Comparison of ENCODE assay signal across 13 cellular contexts in genomic region chr5:138275895-138276294, GRCh38. TPM values are rescaled to one million over a fixed set of nuclear protein-coding genes. Genes with fewer than 3 reads are reported as not detected.
DNase-seq lines count a peak whose midpoint lies in the region; ATAC-seq and TF ChIP-seq lines count a peak whose summit lies in the region.
"Had no signal": no experiment of that assay in that cellular context is flagged by ENCODE, and none has a peak within 500 bp of the region (broad histone marks: within the 10 kb centered on the region; RNA-seq: fewer than 3 reads in every experiment).

No MANE protein-coding gene starts in this region.

- H3K9me2 ChIP-seq in PC-3 (replicated peaks; ENCODE audit: low read length) = no peaks in the 10 kb centered on the region

- H3K9me3 ChIP-seq in PC-3 (ENCODE audit: low read length) = no peaks in the 10 kb centered on the region
- H3K9me3 ChIP-seq: BLaER1 treated with 17β-estradiol and CSF1 and Interleukin-3, amounts not matched to agents 10 nM and 100 nM had no signal

- H3K27me3 Mint-ChIP-seq in mesothelial cell of epicardium (ENCODE audit: low read depth) = peaks cover 11% of the 10 kb centered on the region
- peaks cover 46% of the 10 kb centered on the region for H3K27me3 Mint-ChIP-seq in activated naive CD4-positive, alpha-beta T cell treated with anti-CD3 and anti-CD28 coated beads, Interleukin-2, amount 10 ng/mL, durations not matched to agents 7 days and 5 days

- CTCF ChIA-PET in HEK293T (lab: Yijun Ruan, JAX) (interaction anchor here (0.7 to 1.9 kb wide), 8 partner anchors 10 to 118 kb away, joined by 3 to 8 read pairs (median 3); partner anchors contain the start of gene KDM3B), PC-3 (lab: Charles Lee) (no interaction called here)
- CTCF ChIA-PET in activated naive CD4-positive, alpha-beta T cell treated with anti-CD3 and anti-CD28 coated beads, Interleukin-2, amount 10 ng/mL, durations not matched to agents 7 days and 5 days (lab: Charles Lee) = no interaction called here

- peaks cover 20% of the 10 kb centered on the region for H3K4me1 Mint-ChIP-seq in mesothelial cell of epicardium
- peaks cover 7% of the 10 kb centered on the region for H3K4me1 Mint-ChIP-seq in activated naive CD4-positive, alpha-beta T cell treated with anti-CD3 and anti-CD28 coated beads, Interleukin-2, amount 10 ng/mL, durations not matched to agents 7 days and 5 days

- no peaks in the 10 kb centered on the region for H3K27me3 ChIP-seq in PC-3 (ENCODE audit: low read length)

- ATAC-seq in GM18519 (IDR thresholded peaks at IDR 0.05; ENCODE audit: low FRiP score, unreplicated experiment) (no peak), PC-3 (no peak)

- no peak overlapping the region for H3K4me3 ChIP-seq in PC-3 (ENCODE audit: low read length)
- H3K4me3 ChIP-seq: BLaER1 treated with 17β-estradiol and CSF1 and Interleukin-3, amounts not matched to agents 10 nM and 100 nM had no signal

- H3F3A ChIP-seq in PC-3 (ENCODE audit: low read length, unreplicated experiment) = no peaks in the 10 kb centered on the region

- no peak for TF ChIP-seq CTCF in C4-2B (conservative IDR thresholded peaks at IDR 0.05)
- no peak for TF ChIP-seq CTCF in mesothelial cell of epicardium (IDR thresholded peaks at IDR 0.05; ENCODE audit: unreplicated experiment)
- no peak for TF ChIP-seq CTCF in PC-3 (conservative IDR thresholded peaks at IDR 0.05; ENCODE audit: low read depth, low read length)

- no peaks in the 10 kb centered on the region for H3K4me1 ChIP-seq in PC-3 (ENCODE audit: insufficient read depth, low read length)

- POLR2A ChIA-PET in HEK293T (lab: Yijun Ruan, JAX) (interaction anchor here (0.9 to 2.9 kb wide), 3 partner anchors 63 to 97 kb away, joined by 3 to 18 read pairs (median 3); partner anchors contain the start of genes CDC23 and KIF20A), PC-3 (lab: Charles Lee; ENCODE audit: unreplicated experiment) (no interaction called here)

- peak overlapping the region; percentile 8 for H3K4me3 Mint-ChIP-seq in mesothelial cell of epicardium
- no peak overlapping the region for H3K4me3 Mint-ChIP-seq in activated naive CD4-positive, alpha-beta T cell treated with anti-CD3 and anti-CD28 coated beads, Interleukin-2, amount 10 ng/mL, durations not matched to agents 7 days and 5 days
- H3K4me3 Mint-ChIP-seq: CD4-positive, alpha-beta T cell had no signal

- no TSS peak for BruUV-seq in PC-3 (replicated peaks; lab: Mats Ljungman, UMichigan)

- intact Hi-C loops in posterior vena cava (cut with DNase I) (loop anchor here in 1 of 2 donors (10.0 kb wide), 1 partner anchor 51 kb away; no protein-coding TSS in a partner anchor), PC-3 (cut with micrococcal nuclease) (no loop called here)

- no peak for DNase-seq in HEK293T (ENCODE audit: extremely low spot score)
- no peak for DNase-seq in mesothelial cell of epicardium (ENCODE audit: low spot score in 2 of 2, unreplicated experiment in 2 of 2)
- DNase-seq in posterior vena cava (ENCODE audit: low spot score) = peak; percentile 18
- no peak for DNase-seq in PC-3
- DNase-seq in AG08395 (ENCODE audit: low spot score) = no peak
- DNase-seq in activated naive CD4-positive, alpha-beta T cell treated with anti-CD3 and anti-CD28 coated beads, Interleukin-2, amount 10 ng/mL, durations not matched to agents 7 days and 5 days = no peak
- DNase-seq: CD4-positive, alpha-beta T cell; HCEC 1CT had no signal

- no peak overlapping the region for H3K9ac ChIP-seq in PC-3 (ENCODE audit: low read length)
- H3K9ac ChIP-seq: BLaER1 treated with 17β-estradiol and CSF1 and Interleukin-3, amounts not matched to agents 10 nM and 100 nM had no signal

- H3K4me2 ChIP-seq in PC-3 (ENCODE audit: low read length) = no peak overlapping the region
- H3K4me2 ChIP-seq: BLaER1 treated with 17β-estradiol and CSF1 and Interleukin-3, amounts not matched to agents 10 nM and 100 nM had no signal

- no peaks in the 10 kb centered on the region for H3K36me3 ChIP-seq in PC-3 (ENCODE audit: low read depth, low read length)
- H3K36me3 ChIP-seq: BLaER1 treated with 17β-estradiol and CSF1 and Interleukin-3, amounts not matched to agents 10 nM and 100 nM had no signal

- H3K27ac ChIP-seq in C4-2B (peak overlapping the region; percentile 37), PC-3 (ENCODE audit: low read length) (no peak overlapping the region)
- H3K27ac ChIP-seq: BLaER1 treated with 17β-estradiol and CSF1 and Interleukin-3, amounts not matched to agents 10 nM and 100 nM had no signal

- no peaks in the 10 kb centered on the region for H3K79me2 ChIP-seq in PC-3 (ENCODE audit: low read length)

- H3K9me3 Mint-ChIP-seq in mesothelial cell of epicardium = no peaks in the 10 kb centered on the region
- no peaks in the 10 kb centered on the region for H3K9me3 Mint-ChIP-seq in activated naive CD4-positive, alpha-beta T cell treated with anti-CD3 and anti-CD28 coated beads, Interleukin-2, amount 10 ng/mL, durations not matched to agents 7 days and 5 days
- H3K9me3 Mint-ChIP-seq: CD4-positive, alpha-beta T cell had no signal

- H2AFZ ChIP-seq in PC-3 (ENCODE audit: low read length) = no peak overlapping the region

- no peaks in the 10 kb centered on the region for H3K36me3 Mint-ChIP-seq in mesothelial cell of epicardium
- H3K36me3 Mint-ChIP-seq in activated naive CD4-positive, alpha-beta T cell treated with anti-CD3 and anti-CD28 coated beads, Interleukin-2, amount 10 ng/mL, durations not matched to agents 7 days and 5 days = no peaks in the 10 kb centered on the region

- H3K27ac Mint-ChIP-seq in mesothelial cell of epicardium = no peak overlapping the region
- no peak overlapping the region for H3K27ac Mint-ChIP-seq in activated naive CD4-positive, alpha-beta T cell treated with anti-CD3 and anti-CD28 coated beads, Interleukin-2, amount 10 ng/mL, durations not matched to agents 7 days and 5 days
- H3K27ac Mint-ChIP-seq: CD4-positive, alpha-beta T cell had no signal

- no peaks in the 10 kb centered on the region for H4K20me1 ChIP-seq in PC-3 (ENCODE audit: low read length)
- H4K20me1 ChIP-seq: BLaER1 treated with 17β-estradiol and CSF1 and Interleukin-3, amounts not matched to agents 10 nM and 100 nM had no signal

TF ChIP-seq in HEK293T, 16 proteins besides CTCF, POLR2A, EP300 and RAD21:
- TF ChIP-seq L3MBTL2 (conservative IDR thresholded peaks at IDR 0.05) (peak; percentile 37; the same call in 1 of the 2 replicates), ZNF384 (IDR thresholded peaks at IDR 0.05) (no peak)

RNA-seq across cellular contexts. Expression of gene GFRA3, which starts 1.5 kb away (rescaled TPM):
- total RNA-seq in mesothelial cell of epicardium = 0.27 to 0.73 TPM (median 0.43 TPM) in 3 replicates
- total RNA-seq in posterior vena cava = under 1 TPM in 1 of 2 donors, not detected in 1; 0.43 TPM
- total RNA-seq in PC-3 (2014; rRNA removed) = not detected in 2 replicates
- total RNA-seq: CD4-positive, alpha-beta T cell; H4; HT-29 had no signal

RNA-seq across cellular contexts. Expression of gene CDC25C, which starts 55.7 kb away (rescaled TPM):
- 6.7 to 6.8 TPM (median 6.7 TPM) in 3 replicates for total RNA-seq in mesothelial cell of epicardium
- not detected for total RNA-seq in posterior vena cava
- 13.8 and 14.7 TPM in 2 replicates for total RNA-seq in PC-3 (2014; rRNA removed)
- total RNA-seq: CD4-positive, alpha-beta T cell had no signal
